18 cellular contexts compared by ENCODE assay signal in genomic region chr1:160398823-160399222, GRCh38. TPM values are rescaled to one million over a fixed set of nuclear protein-coding genes. Genes with fewer than 3 reads are reported as not detected.
DNase-seq lines count a peak whose midpoint lies in the region; ATAC-seq and TF ChIP-seq lines count a peak whose summit lies in the region.
"Had no signal": no experiment of that assay in that cellular context is flagged by ENCODE, and none has a peak within 500 bp of the region (broad histone marks: within the 10 kb centered on the region; RNA-seq: fewer than 3 reads in every experiment).

No MANE protein-coding gene starts in this region.

- no peak overlapping the region for H3K27ac ChIP-seq in CD8-positive, alpha-beta T cell (ENCODE audit: low read depth, low read length)
- H3K27ac ChIP-seq in KMS-11 (no peak overlapping the region), colonic mucosa (no peak overlapping the region)
- H3K27ac ChIP-seq: right atrium auricular region, SK-N-MC, thoracic aorta had no signal

- H3K27ac Mint-ChIP-seq in CD8-positive, alpha-beta T cell, result no peak overlapping the region
- peak overlapping the region in 1 of 10 donors; percentile 23 for H3K27ac Mint-ChIP-seq in naive thymus-derived CD8-positive, alpha-beta T cell

- CTCF ChIA-PET in CD8-positive, alpha-beta T cell (lab: Charles Lee), result interaction anchor here (0.9 kb wide), 1 partner anchor 107 kb away, joined by 4 read pairs; no protein-coding TSS in a partner anchor

- H3K4me3 Mint-ChIP-seq in CD8-positive, alpha-beta T cell, result peak overlapping the region; percentile 30
- H3K4me3 Mint-ChIP-seq in naive thymus-derived CD8-positive, alpha-beta T cell, result peak overlapping the region in 9 of 10 donors; percentile 13 to 68 (median 34)

- DNase-seq in CD8-positive, alpha-beta T cell, result peak in 1 of 7 experiments; percentile 36
- DNase-seq in colonic mucosa (peak; percentile 16), epidermal melanocyte (ENCODE audit: insufficient read length, low spot score) (no peak), AG08395 (ENCODE audit: low spot score) (no peak)
- no peak for DNase-seq in naive thymus-derived CD8-positive, alpha-beta T cell
- DNase-seq in activated CD4-positive, CD25-positive, alpha-beta regulatory T cell (lab: John Stamatoyannopoulos, UW), result no peak
- DNase-seq: activated effector memory CD4-positive, alpha-beta T cell treated with anti-CD3 and anti-CD28 coated beads, Interleukin-2, amount 50 U/mL, for 16 hours; DMS79 treated with DMSO at 0.1 percent for 48 hours; dorsolateral prefrontal cortex; NCI-H187 treated with DMSO at 0.1 percent for 48 hours; NCI-H524; OCI-M1 had no signal

- no peaks in the 10 kb centered on the region for H3K79me2 ChIP-seq in KMS-11 (ENCODE audit: insufficient read depth, low read depth)

- POLR2A ChIA-PET in CD8-positive, alpha-beta T cell (lab: Charles Lee), result no interaction called here
- POLR2A ChIA-PET in naive thymus-derived CD8-positive, alpha-beta T cell (lab: Charles Lee), result no interaction called here

- no peak overlapping the region for H3K9ac ChIP-seq in KMS-11
- no peak overlapping the region for H3K9ac ChIP-seq in colonic mucosa (ENCODE audit: low read depth in 2 of 2, low read length in 2 of 2)

- H3K4me3 ChIP-seq in CD8-positive, alpha-beta T cell (ENCODE audit: low read depth, low read length), result no peak overlapping the region
- H3K4me3 ChIP-seq in KMS-11 (IDR thresholded peaks at IDR 0.05; ENCODE audit: insufficient read depth, low read depth, low read length) (no peak overlapping the region), colonic mucosa (no peak overlapping the region)
- H3K4me3 ChIP-seq: right atrium auricular region, SK-N-MC, thoracic aorta had no signal

- no peaks in the 10 kb centered on the region for H3K9me3 Mint-ChIP-seq in CD8-positive, alpha-beta T cell
- H3K9me3 Mint-ChIP-seq in naive thymus-derived CD8-positive, alpha-beta T cell, result no peaks in the 10 kb centered on the region

- H3K9me3 ChIP-seq in CD8-positive, alpha-beta T cell (ENCODE audit: low read length), result no peaks in the 10 kb centered on the region
- H3K9me3 ChIP-seq in colonic mucosa, result no peaks in the 10 kb centered on the region
- H3K9me3 ChIP-seq: right atrium auricular region, thoracic aorta had no signal

- intact Hi-C loops in CD8-positive, alpha-beta T cell (cut with DNase I, micrococcal nuclease), result no loop called here
- intact Hi-C loops in colonic mucosa (cut with DNase I), result no loop called here

- no peak for ATAC-seq in CD8-positive, alpha-beta T cell
- no peak for ATAC-seq in naive thymus-derived CD8-positive, alpha-beta T cell
- ATAC-seq in HG02571 (IDR thresholded peaks at IDR 0.05; ENCODE audit: unreplicated experiment), result no peak

- TF ChIP-seq CTCF in CD8-positive, alpha-beta T cell (IDR thresholded peaks at IDR 0.05), result no peak
- TF ChIP-seq CTCF in KMS-11 (conservative IDR thresholded peaks at IDR 0.05; ENCODE audit: low read depth, low read length), result no peak
- no peak for TF ChIP-seq CTCF in colonic mucosa (IDR thresholded peaks at IDR 0.05)

- H3K4me1 Mint-ChIP-seq in CD8-positive, alpha-beta T cell (ENCODE audit: low read depth), result peaks cover 10% of the 10 kb centered on the region
- H3K4me1 Mint-ChIP-seq in naive thymus-derived CD8-positive, alpha-beta T cell, result peaks cover 7 to 13% (median 9%) of the 10 kb centered on the region in 4 donors

- no peaks in the 10 kb centered on the region for H4K20me1 ChIP-seq in KMS-11 (ENCODE audit: insufficient read depth)

- peaks cover 13% of the 10 kb centered on the region for H3K4me1 ChIP-seq in CD8-positive, alpha-beta T cell (ENCODE audit: insufficient read depth, low read length)
- no peaks in the 10 kb centered on the region for H3K4me1 ChIP-seq in KMS-11 (ENCODE audit: low read depth, poor library complexity, severe bottlenecking)
- H3K4me1 ChIP-seq in colonic mucosa, result no peaks in the 10 kb centered on the region

- no peaks in the 10 kb centered on the region for H3K36me3 ChIP-seq in CD8-positive, alpha-beta T cell (ENCODE audit: insufficient read depth, low read length)
- no peaks in the 10 kb centered on the region for H3K36me3 ChIP-seq in KMS-11 (ENCODE audit: insufficient read depth)
- H3K36me3 ChIP-seq in colonic mucosa, result no peaks in the 10 kb centered on the region
- H3K36me3 ChIP-seq: right atrium auricular region, thoracic aorta had no signal

- no peak overlapping the region for H3K4me2 ChIP-seq in KMS-11

- no peaks in the 10 kb centered on the region for H3K36me3 Mint-ChIP-seq in CD8-positive, alpha-beta T cell
- H3K36me3 Mint-ChIP-seq in naive thymus-derived CD8-positive, alpha-beta T cell, result no peaks in the 10 kb centered on the region

- peak overlapping the region; percentile 1; the same call in 1 of the 2 replicates for H2AFZ ChIP-seq in KMS-11 (ENCODE audit: low read depth)

- H3K27me3 Mint-ChIP-seq in CD8-positive, alpha-beta T cell (ENCODE audit: low read depth), result peaks cover 15% of the 10 kb centered on the region
- peaks cover 4 to 18% (median 10%) of the 10 kb centered on the region in 5 donors for H3K27me3 Mint-ChIP-seq in naive thymus-derived CD8-positive, alpha-beta T cell

- H3K27me3 ChIP-seq in CD8-positive, alpha-beta T cell (ENCODE audit: insufficient read depth, low read length), result no peaks in the 10 kb centered on the region
- H3K27me3 ChIP-seq in KMS-11 (ENCODE audit: insufficient read depth, low read depth) (no peaks in the 10 kb centered on the region), colonic mucosa (no peaks in the 10 kb centered on the region)
- H3K27me3 ChIP-seq: right atrium auricular region had no signal

RNA-seq across cellular contexts. Expression of gene VANGL2, which starts 1.5 kb away (rescaled TPM):
- not detected for total RNA-seq in CD8-positive, alpha-beta T cell
- 10 to 100 TPM in 1 of 2 donors, 1 to 10 TPM in 1; 3.9 to 10.3 TPM for total RNA-seq in colonic mucosa
- under 1 TPM; 0.10 to 0.14 TPM for total RNA-seq in naive thymus-derived CD8-positive, alpha-beta T cell
- not detected for polyA plus RNA-seq in naive thymus-derived CD8-positive, alpha-beta T cell

RNA-seq across cellular contexts. Expression of gene NHLH1, which starts 32.0 kb away (rescaled TPM):
- total RNA-seq in CD8-positive, alpha-beta T cell, result under 1 TPM in 1 of 2 experiments, not detected in 1; 0.24 TPM
- under 1 TPM in 1 of 2 donors, not detected in 1; 0.12 TPM for total RNA-seq in colonic mucosa
- total RNA-seq in naive thymus-derived CD8-positive, alpha-beta T cell, result under 1 TPM; 0.38 to 0.47 TPM
- not detected for polyA plus RNA-seq in naive thymus-derived CD8-positive, alpha-beta T cell
- total RNA-seq: right atrium auricular region had no signal
- polyA plus RNA-seq: liver had no signal

RNA-seq across cellular contexts. Expression of gene NCSTN, which starts 55.6 kb away (rescaled TPM):
- 10 to 100 TPM; 55.6 to 58.4 TPM for total RNA-seq in CD8-positive, alpha-beta T cell
- total RNA-seq in colonic mucosa, result 10 to 100 TPM; 83.5 to 88.0 TPM
- 10 to 100 TPM; 70.3 to 76.4 TPM for total RNA-seq in naive thymus-derived CD8-positive, alpha-beta T cell
- polyA plus RNA-seq in naive thymus-derived CD8-positive, alpha-beta T cell, result 10 to 100 TPM; 56.8 to 64.2 (median 63.5) TPM

RNA-seq across cellular contexts. Expression of gene COPA, which starts 55.8 kb away (rescaled TPM):
- 100 to 1,000 TPM; 116 to 126 TPM for total RNA-seq in CD8-positive, alpha-beta T cell
- 100 to 1,000 TPM; 154 to 163 TPM for total RNA-seq in colonic mucosa
- 100 to 1,000 TPM; 115 to 120 TPM for total RNA-seq in naive thymus-derived CD8-positive, alpha-beta T cell
- 100 to 1,000 TPM; 101 to 124 (median 120) TPM for polyA plus RNA-seq in naive thymus-derived CD8-positive, alpha-beta T cell

Comparison
In these comparisons a context has a peak if more than half of its experiments do, and no peak if none do; other contexts are left out.
1. RNA of gene VANGL2, which starts 1.5 kb away (total RNA-seq): 3.9 to 10.3 TPM in colonic mucosa; 0.10 to 0.14 TPM in naive thymus-derived CD8-positive, alpha-beta T cell and not detected in CD8-positive, alpha-beta T cell; every median in the first group is over 4 times any median in the second.